ENCODE assay signal across 6 cellular contexts in genomic region chr9:82437183-82437582, GRCh38.
DNase-seq lines count a peak whose midpoint lies in the region; ATAC-seq, FAIRE-seq and TF ChIP-seq lines count a peak whose summit lies in the region.
"Not testable (repeated sequence)": the region's sequence is repeated elsewhere in the genome, so short reads cannot be mapped to it uniquely, and the experiment has no call there.

No MANE protein-coding gene starts in this region.

- not testable (repeated sequence) for H3K36me3 Mint-ChIP-seq in MCF 10A (ENCODE audit: insufficient read depth, unreplicated experiment)

- H3K9me3 Mint-ChIP-seq in MCF 10A (ENCODE audit: unreplicated experiment): not testable (repeated sequence)

- H3K4me1 ChIP-seq in foreskin keratinocyte: not testable (repeated sequence)

- not testable (repeated sequence) for H3K27me3 ChIP-seq in foreskin keratinocyte

- not testable (repeated sequence) for H3K27ac ChIP-seq in foreskin keratinocyte

- H3K4me3 ChIP-seq in epithelial cell of esophagus (ENCODE audit: low read length): not testable (repeated sequence)

- not testable (repeated sequence) for BruUV-seq in MCF 10A (replicated peaks; lab: Mats Ljungman, UMichigan)

- peaks cover 11% of the 10 kb centered on the region for H3K4me1 Mint-ChIP-seq in MCF 10A (ENCODE audit: insufficient read depth, unreplicated experiment)

- intact Hi-C loops in MCF 10A (cut with micrococcal nuclease); left colon (cut with DNase I, micrococcal nuclease): not testable (repeated sequence)

- H3K4me3 Mint-ChIP-seq in MCF 10A (ENCODE audit: unreplicated experiment): not testable (repeated sequence)

- peak; percentile 17 for ATAC-seq in foreskin keratinocyte
- ATAC-seq in left colon: peak; percentile 99

- CTCF ChIA-PET in MCF 10A (lab: Yijun Ruan, JAX): interaction anchor here (0.7 kb wide), 1 partner anchor 13 kb away, joined by 7 read pairs; no protein-coding TSS in a partner anchor

- peak; percentile 48 for FAIRE-seq in urothelium cell line (lab: Jason Lieb, UNC)

- POLR2A ChIA-PET in MCF 10A (lab: Yijun Ruan, JAX): not testable (repeated sequence)

- not testable (repeated sequence) for H3K27ac Mint-ChIP-seq in MCF 10A (ENCODE audit: low read depth, unreplicated experiment)

- H3K27me3 Mint-ChIP-seq in MCF 10A (ENCODE audit: insufficient read depth, unreplicated experiment): not testable (repeated sequence)

- DNase-seq in M059J (ENCODE audit: low read depth) (peak; percentile 56), MCF 10A (ENCODE audit: unreplicated experiment) (peak; percentile 40), epithelial cell of esophagus (ENCODE audit: low read depth) (peak; percentile 44), foreskin keratinocyte (peak in 1 of 2 donors; percentile 59)
- DNase-seq in left colon; urothelium cell line (ENCODE audit: low spot score): not testable (repeated sequence)

- TF ChIP-seq CTCF in MCF 10A (IDR thresholded peaks at IDR 0.05; ENCODE audit: unreplicated experiment); epithelial cell of esophagus (IDR thresholded peaks at IDR 0.05; ENCODE audit: insufficient read depth, low read depth, low read length, missing control alignments); foreskin keratinocyte (conservative IDR thresholded peaks at IDR 0.05): not testable (repeated sequence)
